Comparison of ENCODE assay signal across 15 cellular contexts in the genomic region with DNA sequence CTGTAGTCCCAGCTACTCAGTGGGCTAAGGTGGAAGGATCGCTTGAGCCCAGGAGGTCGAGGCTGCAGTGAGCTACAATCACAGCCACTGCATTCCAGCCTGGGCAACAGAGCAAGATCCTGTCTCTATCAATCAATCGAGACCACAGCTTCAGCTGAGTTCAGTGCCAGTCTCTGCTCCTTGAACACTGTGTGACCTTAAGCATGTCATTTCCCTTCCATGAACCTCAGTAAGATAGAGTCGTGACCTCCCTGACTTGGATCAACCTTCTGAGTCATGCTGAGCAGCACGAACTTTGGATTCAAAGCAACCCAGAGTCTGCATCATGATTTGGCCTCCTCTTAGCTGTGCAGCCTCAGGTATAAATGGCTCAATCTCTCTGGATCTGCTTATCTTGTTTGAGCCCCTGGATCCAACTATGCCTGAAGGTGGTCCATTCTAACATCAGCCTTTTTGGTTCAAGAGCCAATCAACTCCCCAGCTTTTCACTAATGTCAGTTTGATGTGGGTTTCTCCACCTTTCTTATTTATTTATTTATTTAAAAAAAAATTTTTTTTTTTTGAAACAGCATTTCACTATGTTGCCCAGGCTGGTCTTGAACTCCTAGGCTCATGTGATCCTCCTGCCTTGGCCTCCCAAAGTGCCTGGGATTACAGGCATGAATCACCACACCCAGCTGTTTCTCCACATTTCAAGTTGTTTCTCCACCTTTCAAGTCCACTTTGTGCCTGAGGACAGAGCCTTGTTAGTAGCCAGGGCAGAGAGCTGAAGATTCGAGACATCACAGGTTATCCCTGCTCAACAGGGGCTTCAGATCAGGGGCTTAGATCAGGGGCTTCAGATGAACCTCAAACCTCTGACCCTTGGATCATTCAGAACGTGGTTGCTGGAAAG. TPM values are rescaled to one million over a fixed set of nuclear protein-coding genes. Genes with fewer than 3 reads are reported as not detected.
DNase-seq lines count a peak whose midpoint lies in the region; ATAC-seq and TF ChIP-seq lines count a peak whose summit lies in the region.
"Had no signal": no experiment of that assay in that cellular context is flagged by ENCODE, and none has a peak within 500 bp of the region (broad histone marks: within the 10 kb centered on the region; RNA-seq: fewer than 3 reads in every experiment).

No MANE protein-coding gene starts in this region.

- H3K79me2 ChIP-seq in HCT116 (ENCODE audit: insufficient read depth, low read length): no peaks in the 10 kb centered on the region

- H3K9me3 ChIP-seq in HCT116 (ENCODE audit: control insufficient read depth in 1 of 2, insufficient read depth in 1 of 2, low read depth in 1 of 2, low read length in 2 of 2): no peaks in the 10 kb centered on the region
- H3K9me3 ChIP-seq: BLaER1, gastroesophageal sphincter, testis had no signal

- in situ Hi-C loops in Caki2 (cut with HindIII; ENCODE audit: low pct_unique_long_range_greater_than_20kb, low sequenced_read_pairs): no loop called here

- intact Hi-C loops in HCT116 (cut with micrococcal nuclease): no loop called here

- H3K9ac ChIP-seq in HCT116 (ENCODE audit: low read length): no peak overlapping the region
- H3K9ac ChIP-seq: BLaER1 had no signal

- TF ChIP-seq CTCF in HCT116 (IDR thresholded peaks at IDR 0.05 in 2 of 3, conservative IDR thresholded peaks at IDR 0.05 in 1 of 3; ENCODE audit: borderline replicate concordance in 1 of 3, insufficient read depth in 1 of 3, low read depth in 2 of 3, low read length in 2 of 3) (no peak), WTC11 (IDR thresholded peaks at IDR 0.05) (no peak)

- H3K36me3 ChIP-seq in HCT116 (ENCODE audit: control insufficient read depth in 1 of 2, insufficient read depth in 2 of 2, low read length in 2 of 2): no peaks in the 10 kb centered on the region
- H3K36me3 ChIP-seq: BLaER1, gastroesophageal sphincter had no signal

- BruUV-seq in HCT116 (replicated peaks; lab: Mats Ljungman, UMichigan): no TSS peak

- H3K4me3 ChIP-seq in HCT116 (replicated peaks in 1 of 2; ENCODE audit: low read depth in 1 of 2, low read length in 2 of 2): no peak overlapping the region
- H3K4me3 ChIP-seq: BLaER1, gastroesophageal sphincter, testis had no signal

- RAD21 ChIA-PET in HCT116 (lab: Charles Lee; ENCODE audit: low non-redundant PET in 1 of 2, low total read pairs in 2 of 2, uncharacterized antibody in 2 of 2, unreplicated experiment in 2 of 2): no interaction called here

- peak; percentile 64 for DNase-seq in Caki2 (ENCODE audit: low read depth)
- DNase-seq in HCT116 (ENCODE audit: low read depth, low spot score): no peak
- no peak for DNase-seq in WTC11 (ENCODE audit: low spot score)
- DNase-seq in kidney tubule cell (ENCODE audit: low spot score): peak; percentile 38
- DNase-seq in activated gamma-delta T cell (lab: John Stamatoyannopoulos, UW): no peak
- DNase-seq: activated CD4-positive, alpha-beta T cell treated with anti-CD3 and anti-CD28 coated beads, Interleukin-2, amount 10 ng/mL, durations not matched to agents 24 days and 14 days; activated CD8-positive, alpha-beta memory T cell treated with anti-CD3 and anti-CD28 coated beads, Interleukin-2, amount 50 U/mL, for 48 hours; cortex of kidney; stimulated activated CD4-positive, alpha-beta T cell treated with anti-CD3 and anti-CD28 coated beads, Interleukin-12 subunit alpha, Interleukin-12 subunit beta, amount 100 ng/mL, for 4 hours; testis had no signal

- POLR2A ChIA-PET in HCT116 (lab: Charles Lee) (no interaction called here), WTC11 (lab: Charles Lee) (no interaction called here)

- H3K27me3 Mint-ChIP-seq in WTC11 (ENCODE audit: low read depth): no peaks in the 10 kb centered on the region
- H3K27me3 Mint-ChIP-seq: activated CD4-positive, alpha-beta T cell treated with anti-CD3 and anti-CD28 coated beads, Interleukin-2, amount 10 ng/mL, durations not matched to agents 24 days and 14 days had no signal

- CTCF ChIA-PET in HCT116 (lab: Charles Lee): no interaction called here
- CTCF ChIA-PET in WTC11 (lab: Charles Lee): no interaction called here

- no peak overlapping the region for H3K4me3 Mint-ChIP-seq in WTC11
- H3K4me3 Mint-ChIP-seq: activated CD4-positive, alpha-beta T cell treated with anti-CD3 and anti-CD28 coated beads, Interleukin-2, amount 10 ng/mL, durations not matched to agents 24 days and 14 days; activated naive CD4-positive, alpha-beta T cell treated with anti-CD3 and anti-CD28 coated beads for 36 hours had no signal

- peak overlapping the region; percentile 37 for H3K4me2 ChIP-seq in HCT116 (ENCODE audit: low read length)

- no peak for TF ChIP-seq RAD21 in HCT116 (IDR thresholded peaks at IDR 0.05; ENCODE audit: low read depth)

- 0 out of 2 replicates have a peak, but pooled peaks cover 3% of the 10 kb centered on the region for H3K4me1 Mint-ChIP-seq in WTC11
- H3K4me1 Mint-ChIP-seq: activated CD4-positive, alpha-beta T cell treated with anti-CD3 and anti-CD28 coated beads, Interleukin-2, amount 10 ng/mL, durations not matched to agents 24 days and 14 days had no signal

- H3K36me3 Mint-ChIP-seq in WTC11: peaks cover 2% of the 10 kb centered on the region

- ATAC-seq in HCT116: no peak; the same call in 1 of the 2 replicates
- no peak for ATAC-seq in WTC11
- no peak for ATAC-seq in GM21515 (IDR thresholded peaks at IDR 0.05; ENCODE audit: unreplicated experiment)
- ATAC-seq in HG03571 (IDR thresholded peaks at IDR 0.05; ENCODE audit: unreplicated experiment): no peak
- ATAC-seq: gastroesophageal sphincter had no signal

- peaks cover 3% of the 10 kb centered on the region for H3K9me3 Mint-ChIP-seq in WTC11
- H3K9me3 Mint-ChIP-seq: activated CD4-positive, alpha-beta T cell treated with anti-CD3 and anti-CD28 coated beads, Interleukin-2, amount 10 ng/mL, durations not matched to agents 24 days and 14 days; activated naive CD4-positive, alpha-beta T cell treated with anti-CD3 and anti-CD28 coated beads for 36 hours had no signal

- H3K9me2 ChIP-seq in HCT116 (ENCODE audit: insufficient read depth): no peaks in the 10 kb centered on the region

- H2AFZ ChIP-seq in HCT116 (ENCODE audit: low read depth, low read length, poor library complexity, severe bottlenecking): no peak overlapping the region

- peaks cover 3 to 21% of the 10 kb centered on the region in 2 experiments; a peak in 3 of 4 replicates for H3K4me1 ChIP-seq in HCT116 (ENCODE audit: control insufficient read depth in 1 of 2, insufficient read depth in 2 of 2, low read length in 2 of 2)
- H3K4me1 ChIP-seq: testis had no signal

- H3K27ac Mint-ChIP-seq in WTC11: no peak overlapping the region
- H3K27ac Mint-ChIP-seq: activated CD4-positive, alpha-beta T cell treated with anti-CD3 and anti-CD28 coated beads, Interleukin-2, amount 10 ng/mL, durations not matched to agents 24 days and 14 days; activated naive CD4-positive, alpha-beta T cell treated with anti-CD3 and anti-CD28 coated beads for 36 hours had no signal

- TF ChIP-seq POLR2A in HCT116 (IDR thresholded peaks at IDR 0.05; ENCODE audit: borderline replicate concordance, extremely low read depth, insufficient read depth, insufficient read length): no peak

- H3K27me3 ChIP-seq in HCT116 (ENCODE audit: insufficient read depth, low read length): no peaks in the 10 kb centered on the region
- H3K27me3 ChIP-seq: BLaER1, gastroesophageal sphincter, testis had no signal

- no peak overlapping the region for H3K27ac ChIP-seq in HCT116 (ENCODE audit: low read depth, low read length)
- H3K27ac ChIP-seq: BLaER1, gastroesophageal sphincter, testis had no signal

- no peaks in the 10 kb centered on the region for H4K20me1 ChIP-seq in HCT116 (ENCODE audit: insufficient read depth)
- H4K20me1 ChIP-seq: BLaER1 had no signal

TF ChIP-seq in HCT116, 20 proteins besides CTCF, POLR2A, EP300 and RAD21 (continues in another document):
- TF ChIP-seq, protein P1, sequence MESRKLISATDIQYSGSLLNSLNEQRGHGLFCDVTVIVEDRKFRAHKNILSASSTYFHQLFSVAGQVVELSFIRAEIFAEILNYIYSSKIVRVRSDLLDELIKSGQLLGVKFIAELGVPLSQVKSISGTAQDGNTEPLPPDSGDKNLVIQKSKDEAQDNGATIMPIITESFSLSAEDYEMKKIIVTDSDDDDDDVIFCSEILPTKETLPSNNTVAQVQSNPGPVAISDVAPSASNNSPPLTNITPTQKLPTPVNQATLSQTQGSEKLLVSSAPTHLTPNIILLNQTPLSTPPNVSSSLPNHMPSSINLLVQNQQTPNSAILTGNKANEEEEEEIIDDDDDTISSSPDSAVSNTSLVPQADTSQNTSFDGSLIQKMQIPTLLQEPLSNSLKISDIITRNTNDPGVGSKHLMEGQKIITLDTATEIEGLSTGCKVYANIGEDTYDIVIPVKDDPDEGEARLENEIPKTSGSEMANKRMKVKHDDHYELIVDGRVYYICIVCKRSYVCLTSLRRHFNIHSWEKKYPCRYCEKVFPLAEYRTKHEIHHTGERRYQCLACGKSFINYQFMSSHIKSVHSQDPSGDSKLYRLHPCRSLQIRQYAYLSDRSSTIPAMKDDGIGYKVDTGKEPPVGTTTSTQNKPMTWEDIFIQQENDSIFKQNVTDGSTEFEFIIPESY (IDR thresholded peaks at IDR 0.05; ENCODE audit: extremely low read depth, insufficient replicate concordance, low read length): no peak
- no peak for TF ChIP-seq CBX3 (IDR thresholded peaks at IDR 0.05; ENCODE audit: low read depth)
- TF ChIP-seq ZFX (IDR thresholded peaks at IDR 0.05): no peak
- no peak for TF ChIP-seq ELF1 (IDR thresholded peaks at IDR 0.05; ENCODE audit: borderline replicate concordance, low read depth)

TF ChIP-seq in WTC11, 78 proteins besides CTCF, POLR2A, EP300 and RAD21 (continues in another document):
- peak; percentile 60 for TF ChIP-seq ZNF121 (CRISPR knock-in tag; IDR thresholded peaks at IDR 0.05)

RNA-seq across cellular contexts. Expression of a gene that starts 26.4 kb away (rescaled TPM):
- total RNA-seq in Caki2 (2014; rRNA removed; shearing (Covaris generic); ENCODE audit: low replicate concordance): 181 and 195 TPM in 2 replicates
- total RNA-seq in HCT116 (2021; ENCODE audit: unreplicated experiment) (123 TPM), WTC11 (2021) (201 to 253 TPM (median 244 TPM) in 3 replicates)
- 54.1 and 59.0 TPM in 2 replicates for polyA plus RNA-seq in HCT116 (2012)

Comparison
In these comparisons a context has a peak if more than half of its experiments do, and no peak if none do; other contexts are left out.
1. DNase-seq: peak in Caki2 (single experiment) and kidney tubule cell (single experiment); none in HCT116 (single experiment), WTC11 (single experiment) and activated gamma-delta T cell (single experiment).